Comparison of ENCODE assay signal across 8 cellular contexts in the genomic region with DNA sequence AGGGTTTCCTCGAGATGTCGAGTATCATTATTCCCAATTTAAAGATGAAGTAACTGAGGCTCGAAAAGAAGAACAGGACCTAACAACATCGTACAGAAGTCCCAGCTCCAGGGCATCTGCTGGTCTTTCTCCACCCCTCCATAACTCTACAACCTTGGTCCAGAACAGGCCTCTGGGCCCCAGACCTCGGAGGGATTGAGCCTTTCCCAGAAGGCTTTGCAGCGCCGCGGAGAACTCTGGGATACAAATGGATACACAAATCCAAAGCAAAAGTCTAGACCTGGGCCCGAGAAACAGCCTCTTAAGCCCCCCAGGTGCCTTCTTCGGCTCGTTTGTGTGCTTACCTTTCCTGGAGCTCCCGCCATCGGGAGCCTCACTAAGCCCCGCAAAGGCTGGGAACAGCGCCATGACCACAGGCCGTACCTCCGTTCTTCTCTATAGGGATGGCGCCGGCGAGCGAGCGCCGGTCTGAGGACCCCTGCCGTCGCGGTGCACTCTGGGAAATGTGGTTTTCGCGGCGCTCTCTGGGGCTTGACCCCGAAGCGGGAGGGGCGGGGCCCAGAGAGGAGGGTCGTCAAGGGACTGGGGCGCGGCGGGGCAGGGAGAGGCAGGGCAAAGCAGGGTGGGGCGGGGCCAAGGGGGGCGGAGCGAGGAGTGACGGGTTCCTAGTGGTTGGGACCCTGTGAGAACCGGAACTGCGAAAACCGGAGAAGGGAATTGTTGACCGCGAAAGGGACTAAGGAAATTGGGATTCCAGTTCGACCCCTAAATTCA. TPM values are rescaled to one million over a fixed set of nuclear protein-coding genes. Genes with fewer than 3 reads are reported as not detected.
DNase-seq lines count a peak whose midpoint lies in the region; ATAC-seq, FAIRE-seq and TF ChIP-seq lines count a peak whose summit lies in the region.

A gene with protein sequence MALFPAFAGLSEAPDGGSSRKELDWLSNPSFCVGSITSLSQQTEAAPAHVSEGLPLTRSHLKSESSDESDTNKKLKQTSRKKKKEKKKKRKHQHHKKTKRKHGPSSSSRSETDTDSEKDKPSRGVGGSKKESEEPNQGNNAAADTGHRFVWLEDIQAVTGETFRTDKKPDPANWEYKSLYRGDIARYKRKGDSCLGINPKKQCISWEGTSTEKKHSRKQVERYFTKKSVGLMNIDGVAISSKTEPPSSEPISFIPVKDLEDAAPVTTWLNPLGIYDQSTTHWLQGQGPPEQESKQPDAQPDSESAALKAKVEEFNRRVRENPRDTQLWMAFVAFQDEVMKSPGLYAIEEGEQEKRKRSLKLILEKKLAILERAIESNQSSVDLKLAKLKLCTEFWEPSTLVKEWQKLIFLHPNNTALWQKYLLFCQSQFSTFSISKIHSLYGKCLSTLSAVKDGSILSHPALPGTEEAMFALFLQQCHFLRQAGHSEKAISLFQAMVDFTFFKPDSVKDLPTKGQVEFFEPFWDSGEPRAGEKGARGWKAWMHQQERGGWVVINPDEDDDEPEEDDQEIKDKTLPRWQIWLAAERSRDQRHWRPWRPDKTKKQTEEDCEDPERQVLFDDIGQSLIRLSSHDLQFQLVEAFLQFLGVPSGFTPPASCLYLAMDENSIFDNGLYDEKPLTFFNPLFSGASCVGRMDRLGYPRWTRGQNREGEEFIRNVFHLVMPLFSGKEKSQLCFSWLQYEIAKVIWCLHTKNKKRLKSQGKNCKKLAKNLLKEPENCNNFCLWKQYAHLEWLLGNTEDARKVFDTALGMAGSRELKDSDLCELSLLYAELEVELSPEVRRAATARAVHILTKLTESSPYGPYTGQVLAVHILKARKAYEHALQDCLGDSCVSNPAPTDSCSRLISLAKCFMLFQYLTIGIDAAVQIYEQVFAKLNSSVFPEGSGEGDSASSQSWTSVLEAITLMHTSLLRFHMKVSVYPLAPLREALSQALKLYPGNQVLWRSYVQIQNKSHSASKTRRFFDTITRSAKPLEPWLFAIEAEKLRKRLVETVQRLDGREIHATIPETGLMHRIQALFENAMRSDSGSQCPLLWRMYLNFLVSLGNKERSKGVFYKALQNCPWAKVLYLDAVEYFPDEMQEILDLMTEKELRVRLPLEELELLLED (minus strand): TSS at position 445 of the 774 bp plus-strand sequence. CDS start 37 bp downstream, at position 408.

- H2BK120ac ChIP-seq in neuronal stem cell (ENCODE audit: low read depth, low read length) = no peak within 1 kb of the TSS

- WGBS in neuronal stem cell (ENCODE audit: extremely low coverage in 2 of 2, insufficient read length in 2 of 2, insufficient replicate concordance in 1 of 2), 2 donors = no CpG with 5 or more reads among the region's 46 CpGs

- TF ChIP-seq POLR2A in NB4 (IDR thresholded peaks at IDR 0.05; ENCODE audit: extremely low read depth, insufficient read length) = peak; percentile 62

- DNase-seq in GM06990 (ENCODE audit: extremely low read depth, insufficient read length) (peak; percentile 93), NB4 (ENCODE audit: low read depth) (peak; percentile 97), SK-N-DZ (ENCODE audit: low spot score) (peak; percentile 92), frontal cortex (ENCODE audit: low spot score in 2 of 2) (peak; percentile 81 to 92), neuronal stem cell (ENCODE audit: low spot score) (peak; percentile 97)
- DNase-seq in activated naive CD4-positive, alpha-beta T cell treated with Interleukin-2 at 50 U/mL for 16 hours = peak; percentile 97

- peak; percentile 93 for ATAC-seq in HG02571 (IDR thresholded peaks at IDR 0.05; ENCODE audit: unreplicated experiment)

- peak within 1 kb of the TSS; percentile 93 for H2AFZ ChIP-seq in neuronal stem cell (ENCODE audit: low read length)

- H3K23ac ChIP-seq in neuronal stem cell (ENCODE audit: low read depth, low read length, poor library complexity) = no peak within 1 kb of the TSS

- no peak within 1 kb of the TSS for H2BK15ac ChIP-seq in neuronal stem cell (ENCODE audit: low read length)

- H3K79me1 ChIP-seq in neuronal stem cell (ENCODE audit: low read depth, low read length) = no peaks in the 10 kb centered on the region

- H3K36me3 ChIP-seq in GM06990 (ENCODE audit: control insufficient read depth, insufficient read depth, low read length) = no peaks in the 10 kb centered on the region
- peaks cover 0 to 5% of the 10 kb centered on the region in 2 donors for H3K36me3 ChIP-seq in neuronal stem cell (replicated peaks in 1 of 2; ENCODE audit: control insufficient read depth in 2 of 2, insufficient read depth in 2 of 2, low read length in 2 of 2)
- no peaks in the 10 kb centered on the region for H3K36me3 ChIP-seq in subcutaneous abdominal adipose tissue (ENCODE audit: control insufficient read depth in 5 of 5, insufficient read depth in 5 of 5, low read length in 5 of 5)

- H3K4me2 ChIP-seq in neuronal stem cell (ENCODE audit: insufficient read depth, low read length, poor library complexity, severe bottlenecking) = peak within 1 kb of the TSS; percentile 59

- no peak within 1 kb of the TSS for H3K14ac ChIP-seq in neuronal stem cell (ENCODE audit: low read length)

- H2AK5ac ChIP-seq in neuronal stem cell (ENCODE audit: low read depth, low read length) = no peak within 1 kb of the TSS

- H3K9me3 ChIP-seq in neuronal stem cell (replicated peaks in 1 of 2; ENCODE audit: control insufficient read depth in 2 of 2, insufficient read depth in 1 of 2, low read depth in 1 of 2, low read length in 2 of 2) = no peaks in the 10 kb centered on the region
- H3K9me3 ChIP-seq in subcutaneous abdominal adipose tissue (ENCODE audit: control insufficient read depth in 5 of 5, low read length in 5 of 5) = no peaks in the 10 kb centered on the region

- no peak within 1 kb of the TSS for H2BK5ac ChIP-seq in neuronal stem cell (ENCODE audit: low read length)

- H4K91ac ChIP-seq in neuronal stem cell (ENCODE audit: low read depth, low read length, poor library complexity) = no peak within 1 kb of the TSS

- no peak within 1 kb of the TSS for H2BK12ac ChIP-seq in neuronal stem cell (ENCODE audit: low read length)

- no peaks in the 10 kb centered on the region; the same call in 1 of the 2 replicates for H3K27me3 ChIP-seq in GM06990 (replicated peaks; ENCODE audit: control insufficient read depth, insufficient read depth, low read length)
- peaks cover 0 to 9% (median 4%) of the 10 kb centered on the region in 3 experiments for H3K27me3 ChIP-seq in neuronal stem cell (ENCODE audit: control insufficient read depth in 3 of 3, insufficient read depth in 3 of 3, low read depth in 1 of 3, low read length in 3 of 3)
- H3K27me3 ChIP-seq in subcutaneous abdominal adipose tissue (ENCODE audit: control insufficient read depth in 5 of 5, insufficient read depth in 4 of 5, low read length in 5 of 5) = no peaks in the 10 kb centered on the region

- peaks cover 2 to 4% of the 10 kb centered on the region in 2 donors for H3K4me1 ChIP-seq in neuronal stem cell (ENCODE audit: control insufficient read depth in 2 of 2, insufficient read depth in 1 of 2, low read depth in 1 of 2, low read length in 2 of 2)
- H3K4me1 ChIP-seq in subcutaneous abdominal adipose tissue (ENCODE audit: control insufficient read depth in 5 of 5, insufficient read depth in 5 of 5, low read length in 5 of 5) = peaks cover 2 to 17% (median 16%) of the 10 kb centered on the region in 5 donors

- H3K4me3 ChIP-seq in GM06990 (replicated peaks; ENCODE audit: low read depth, low read length) (peak within 1 kb of the TSS; percentile 86), NB4 (ENCODE audit: low read depth, low read length) (peak within 1 kb of the TSS; percentile 93), neuronal stem cell (ENCODE audit: low read length in 2 of 2) (peak within 1 kb of the TSS; percentile 67 to 93), subcutaneous abdominal adipose tissue (ENCODE audit: low read depth in 1 of 5, low read length in 5 of 5) (peak within 1 kb of the TSS; percentile 79 to 96 (median 90))

- H3K4ac ChIP-seq in neuronal stem cell (ENCODE audit: low read length) = no peak within 1 kb of the TSS

- H3K9ac ChIP-seq in neuronal stem cell (ENCODE audit: low read depth, low read length, poor library complexity) (no peak within 1 kb of the TSS), subcutaneous abdominal adipose tissue (ENCODE audit: low read length in 5 of 5) (peak within 1 kb of the TSS; percentile 63 to 88 (median 81))

- no peak for FAIRE-seq in frontal cortex (lab: Jason Lieb, UNC)

- TF ChIP-seq CTCF in GM06990 (IDR thresholded peaks at IDR 0.05; ENCODE audit: insufficient read depth, low read length, poor library complexity, severe bottlenecking) = no peak
- TF ChIP-seq CTCF in NB4 (IDR thresholded peaks at IDR 0.05; ENCODE audit: low read depth, low read length) = no peak

- H3K27ac ChIP-seq in neuronal stem cell (replicated peaks; ENCODE audit: low read length) (peak within 1 kb of the TSS; percentile 75), subcutaneous abdominal adipose tissue (ENCODE audit: low read depth, low read length) (peak within 1 kb of the TSS; percentile 65)

- H3K18ac ChIP-seq in neuronal stem cell (ENCODE audit: low read length) = peak within 1 kb of the TSS; percentile 78

- no peak within 1 kb of the TSS for H4K8ac ChIP-seq in neuronal stem cell (ENCODE audit: low read depth, low read length)

RNA-seq across cellular contexts. Expression of the gene that starts here (rescaled TPM):
- 3.9 and 5.4 TPM in 2 replicates for polyA plus RNA-seq in SK-N-DZ (2014; cell fraction: cytosol; rRNA removed)
- polyA plus RNA-seq in SK-N-DZ (2014; cell fraction: nucleus; rRNA removed) = 7.1 and 7.6 TPM in 2 replicates
- total RNA-seq in frontal cortex = 13.9 TPM
- polyA plus RNA-seq in neuronal stem cell (2013, experiment 1 of 2) = 7.0 TPM
- polyA plus RNA-seq in neuronal stem cell (2013, experiment 2 of 2) = 7.1 TPM

Comparison
In these comparisons a context has a peak if more than half of its experiments do, and no peak if none do; other contexts are left out.
1. Peak in every context shown above with its lines: DNase-seq, ATAC-seq, H3K4me3 ChIP-seq and H3K27ac ChIP-seq.